ENCODE assay signal across 8 cellular contexts in the genomic region with DNA sequence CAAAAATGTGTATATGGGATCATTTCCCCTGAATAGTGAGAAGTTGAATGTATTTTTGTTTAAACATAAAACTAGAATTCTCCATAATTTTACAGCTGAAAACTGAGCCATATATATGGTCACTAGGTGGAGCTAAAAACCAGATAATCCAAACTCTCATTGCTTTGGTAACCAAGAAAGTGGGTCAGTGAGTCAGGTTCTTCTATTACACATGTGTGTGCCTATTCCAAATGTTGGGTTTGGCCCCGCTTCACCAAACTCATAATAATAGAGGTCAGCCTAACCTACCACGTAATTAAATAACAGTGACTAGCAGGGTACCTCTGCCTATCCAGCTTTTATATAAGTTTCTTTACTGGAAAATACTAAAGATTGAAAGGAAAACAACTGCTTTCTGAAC. TPM values are rescaled to one million over a fixed set of nuclear protein-coding genes. Genes with fewer than 3 reads are reported as not detected.
DNase-seq lines count a peak whose midpoint lies in the region; ATAC-seq and TF ChIP-seq lines count a peak whose summit lies in the region.

No MANE protein-coding gene starts in this region.

- TF ChIP-seq POLR2A in Peyer's patch (IDR thresholded peaks at IDR 0.05): no peak

- H3K9me3 ChIP-seq in BE2C (no peaks in the 10 kb centered on the region), Peyer's patch (no peaks in the 10 kb centered on the region)

- H3K36me3 ChIP-seq in BE2C (no peaks in the 10 kb centered on the region), Peyer's patch (no peaks in the 10 kb centered on the region)

- no peak overlapping the region for H3K27ac ChIP-seq in Peyer's patch

- DNase-seq in BE2C: no peak
- peak; percentile 58 for DNase-seq in GM13977 (ENCODE audit: low spot score)
- DNase-seq in LHCN-M2 (ENCODE audit: low read depth): peak; percentile 85
- DNase-seq in Peyer's patch: no peak
- peak; percentile 87 to 92 for DNase-seq in cardiac fibroblast (ENCODE audit: low read depth in 2 of 2)
- peak; percentile 84 for DNase-seq in kidney tubule cell (ENCODE audit: low spot score)
- peak; percentile 89 for DNase-seq in superior temporal gyrus (ENCODE audit: extremely low spot score)

- in situ Hi-C loops in GM13977 (cut with MboI; ENCODE audit: low pct_unique_long_range_greater_than_20kb, low sequenced_read_pairs, unreplicated experiment): loop anchor here (25.0 kb wide), 2 partner anchors 255 to 405 kb away; no protein-coding TSS in a partner anchor

- H3K4me3 ChIP-seq in BE2C (ENCODE audit: low read depth, low read length) (no peak overlapping the region), Peyer's patch (no peak overlapping the region), cardiac fibroblast (replicated peaks in 1 of 2; ENCODE audit: low read depth in 2 of 2, low read length in 2 of 2) (no peak overlapping the region)

- peak; percentile 69 for TF ChIP-seq CTCF in BE2C (IDR thresholded peaks at IDR 0.05; ENCODE audit: low read depth, low read length)
- peak; percentile 72 for TF ChIP-seq CTCF in GM13977 (IDR thresholded peaks at IDR 0.05; ENCODE audit: extremely low read depth, insufficient read depth, missing control alignments)
- peak; percentile 41 to 93 (median 80) for TF ChIP-seq CTCF in Peyer's patch (IDR thresholded peaks at IDR 0.05)
- TF ChIP-seq CTCF in cardiac fibroblast (IDR thresholded peaks at IDR 0.05; ENCODE audit: low read depth, low read length): peak; percentile 49

- H3K27me3 ChIP-seq in BE2C (no peaks in the 10 kb centered on the region), Peyer's patch (no peaks in the 10 kb centered on the region)

- no peak for ATAC-seq in HG02759 (IDR thresholded peaks at IDR 0.05; ENCODE audit: unreplicated experiment)

- H3K4me1 ChIP-seq in BE2C (no peaks in the 10 kb centered on the region), Peyer's patch (no peaks in the 10 kb centered on the region)

RNA-seq across cellular contexts. Expression of gene RNGTT, which starts 19.3 kb away (rescaled TPM):
- 10.3 TPM for polyA plus RNA-seq in BE2C (2012; ENCODE audit: insufficient read depth, insufficient read length, low read depth)
- total RNA-seq in LHCN-M2 (2014; rRNA removed): 29.0 and 31.5 TPM in 2 replicates
- 5.5 TPM for polyA plus RNA-seq in LHCN-M2 (2012)
- total RNA-seq in Peyer's patch: 10 to 100 TPM; 12.7 to 44.6 (median 18.5) TPM

Comparison
In these comparisons a context has a peak if more than half of its experiments do, and no peak if none do; other contexts are left out.
1. DNase-seq: peak in GM13977 (single experiment), LHCN-M2 (single experiment), cardiac fibroblast (2 of 2), kidney tubule cell (single experiment) and superior temporal gyrus (single experiment); none in BE2C (single experiment) and Peyer's patch (0 of 3).
2. Peak in every context shown above with its lines, with median percentiles within 50 percentile points of each other: CTCF ChIP-seq.